Comparison of ENCODE assay signal across 30 cellular contexts in the genomic region with DNA sequence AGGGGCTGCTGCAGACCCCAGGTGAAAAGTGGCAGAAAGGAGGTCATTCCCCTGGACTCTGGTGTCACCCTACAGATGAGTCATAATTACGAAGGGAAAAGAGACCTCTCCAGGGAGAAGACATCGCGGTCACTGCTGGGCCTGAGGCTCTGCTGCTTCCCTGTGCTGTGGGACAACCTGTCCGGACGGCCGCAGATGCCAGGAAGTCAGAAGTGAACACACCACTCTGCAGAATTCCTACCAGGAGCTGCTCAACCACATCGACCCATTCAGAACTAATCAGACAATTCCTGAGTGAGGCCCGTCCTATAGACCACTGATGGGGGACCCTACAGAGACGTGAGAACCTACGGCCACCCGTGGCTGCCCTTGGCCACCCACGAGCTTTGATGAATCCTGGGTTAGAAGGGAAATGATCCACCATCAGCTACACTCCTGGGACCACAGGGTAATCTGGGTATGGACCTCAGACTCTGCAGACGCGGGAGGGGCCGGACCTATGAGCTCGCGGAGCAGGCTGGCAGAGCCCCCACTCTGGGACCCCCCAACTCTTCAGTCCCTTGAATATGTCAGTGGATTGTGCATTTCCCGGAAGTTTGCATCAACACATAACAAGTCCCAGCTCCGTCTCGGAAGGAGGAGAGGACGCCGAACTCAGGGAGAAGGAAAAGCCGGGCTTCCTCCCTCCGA.
"Had no signal": no experiment of that assay in that cellular context is flagged by ENCODE, and none has a peak within 500 bp of the region (broad histone marks: within the 10 kb centered on the region; RNA-seq: fewer than 3 reads in every experiment).

No MANE protein-coding gene starts in this region.

- H3K9me3 ChIP-seq: ovary, psoas muscle, right lobe of liver, sigmoid colon, suprapubic skin, testis, tibial artery, transverse colon, upper lobe of right lung, uterus had no signal

- H3K79me2 ChIP-seq: parathyroid adenoma had no signal

- H3K36me3 ChIP-seq: ovary, right lobe of liver, sigmoid colon, suprapubic skin, tibial artery, transverse colon, upper lobe of right lung, uterus had no signal

- ATAC-seq: naive thymus-derived CD8-positive, alpha-beta T cell; natural killer cell treated with Interleukin-12 subunit alpha and Interleukin-12 subunit beta and Interleukin-15 and Interleukin-18, amount 100 ng/mL, for 72 hours; psoas muscle; right cardiac atrium; right lobe of liver; stimulated activated memory B cell treated with anti-CD40 and anti-IgM and Interleukin-4, amounts not matched to agents 10 μg/mL and 1 μg/mL and 100 μg/mL, for 72 hours; stimulated activated naive CD8-positive, alpha-beta T cell treated with anti-CD3 and anti-CD28 coated beads, Interleukin-15, amount 100 ng/mL, for 72 hours; stimulated activated naive CD8-positive, alpha-beta T cell treated with anti-CD3 and anti-CD28 coated beads, Interleukin-15, Interleukin-2, amounts not matched to agents 100 U/mL and 50 U/mL, for 24 hours; upper lobe of right lung had no signal

- H3K4me3 Mint-ChIP-seq: naive thymus-derived CD8-positive, alpha-beta T cell; natural killer cell treated with Interleukin-12 subunit alpha and Interleukin-12 subunit beta and Interleukin-15 and Interleukin-18, amount 100 ng/mL, for 72 hours; nephron progenitor cell; neural crest cell; stimulated activated memory B cell treated with anti-CD40 and anti-IgM and Interleukin-4, amounts not matched to agents 10 μg/mL and 1 μg/mL and 100 μg/mL, for 72 hours; stimulated activated naive CD8-positive, alpha-beta T cell treated with anti-CD3 and anti-CD28 coated beads, Interleukin-15, amount 100 ng/mL, for 72 hours; type B pancreatic cell had no signal

- H2AFZ ChIP-seq: parathyroid adenoma had no signal

- H3K27ac Mint-ChIP-seq: naive thymus-derived CD8-positive, alpha-beta T cell; natural killer cell treated with Interleukin-12 subunit alpha and Interleukin-12 subunit beta and Interleukin-15 and Interleukin-18, amount 100 ng/mL, for 72 hours; nephron progenitor cell; progenitor cell of endocrine pancreas; stimulated activated memory B cell treated with anti-CD40 and anti-IgM and Interleukin-4, amounts not matched to agents 10 μg/mL and 1 μg/mL and 100 μg/mL, for 72 hours; stimulated activated naive CD8-positive, alpha-beta T cell treated with anti-CD3 and anti-CD28 coated beads, Interleukin-15, amount 100 ng/mL, for 72 hours; type B pancreatic cell had no signal

- H3K36me3 Mint-ChIP-seq: naive thymus-derived CD8-positive, alpha-beta T cell; natural killer cell treated with Interleukin-12 subunit alpha and Interleukin-12 subunit beta and Interleukin-15 and Interleukin-18, amount 100 ng/mL, for 72 hours; stimulated activated memory B cell treated with anti-CD40 and anti-IgM and Interleukin-4, amounts not matched to agents 10 μg/mL and 1 μg/mL and 100 μg/mL, for 72 hours; type B pancreatic cell had no signal

- H3K27me3 ChIP-seq: ovary, right lobe of liver, testis, transverse colon, upper lobe of right lung, uterus had no signal

- H3K4me3 ChIP-seq: ovary, psoas muscle, right lobe of liver, sigmoid colon, suprapubic skin, testis, tibial artery, transverse colon, upper lobe of right lung, uterus had no signal

- DNase-seq: naive thymus-derived CD8-positive, alpha-beta T cell; nephron progenitor cell; occipital lobe; ovary; right cardiac atrium; sigmoid colon; small intestine; stimulated activated CD4-positive, alpha-beta T cell treated with anti-CD3 and anti-CD28 coated beads, Interleukin-12 subunit alpha, Interleukin-12 subunit beta, amount 100 ng/mL, for 4 hours; stimulated activated CD4-positive, alpha-beta T cell treated with anti-CD3 and anti-CD28 coated beads, Interleukin-1b, Interleukin-23, amount 100 ng/mL, for 48 hours; stimulated activated CD4-positive, alpha-beta T cell treated with anti-CD3 and anti-CD28 coated beads, Interleukin-4, amount 100 ng/mL, for 1 hour; stimulated activated CD4-positive, alpha-beta T cell treated with anti-CD3 and anti-CD28 coated beads, Interleukin-4, amount 100 ng/mL, for 4 hours; stimulated activated CD8-positive, alpha-beta memory T cell treated with anti-CD3 and anti-CD28 coated beads, Interleukin-4, amount 100 ng/mL, for 48 hours; stimulated activated naive CD4-positive, alpha-beta T cell; stimulated activated naive CD8-positive, alpha-beta T cell treated with anti-CD3 and anti-CD28 coated beads, Interleukin-15, amount 100 ng/mL, for 72 hours; stimulated activated naive CD8-positive, alpha-beta T cell treated with anti-CD3 and anti-CD28 coated beads, Interleukin-15, Interleukin-2, amounts not matched to agents 100 U/mL and 50 U/mL, for 24 hours; substantia nigra; testis; tibial artery; transverse colon; upper lobe of right lung; uterus had no signal

- H3K27ac ChIP-seq: ovary, parathyroid adenoma, psoas muscle, right lobe of liver, sigmoid colon, suprapubic skin, testis, tibial artery, transverse colon, upper lobe of right lung, uterus had no signal

- H3K9me3 Mint-ChIP-seq: naive thymus-derived CD8-positive, alpha-beta T cell; natural killer cell treated with Interleukin-12 subunit alpha and Interleukin-12 subunit beta and Interleukin-15 and Interleukin-18, amount 100 ng/mL, for 72 hours; neural crest cell; stimulated activated naive CD8-positive, alpha-beta T cell treated with anti-CD3 and anti-CD28 coated beads, Interleukin-15, amount 100 ng/mL, for 72 hours; type B pancreatic cell had no signal

- H3K4me1 ChIP-seq: parathyroid adenoma, psoas muscle, sigmoid colon, suprapubic skin, testis, tibial artery, transverse colon, upper lobe of right lung, uterus had no signal

- H3K4me1 Mint-ChIP-seq: naive thymus-derived CD8-positive, alpha-beta T cell; nephron progenitor cell; neural crest cell; stimulated activated memory B cell treated with anti-CD40 and anti-IgM and Interleukin-4, amounts not matched to agents 10 μg/mL and 1 μg/mL and 100 μg/mL, for 72 hours; stimulated activated naive CD8-positive, alpha-beta T cell treated with anti-CD3 and anti-CD28 coated beads, Interleukin-15, amount 100 ng/mL, for 72 hours had no signal
